In the genomic region with DNA sequence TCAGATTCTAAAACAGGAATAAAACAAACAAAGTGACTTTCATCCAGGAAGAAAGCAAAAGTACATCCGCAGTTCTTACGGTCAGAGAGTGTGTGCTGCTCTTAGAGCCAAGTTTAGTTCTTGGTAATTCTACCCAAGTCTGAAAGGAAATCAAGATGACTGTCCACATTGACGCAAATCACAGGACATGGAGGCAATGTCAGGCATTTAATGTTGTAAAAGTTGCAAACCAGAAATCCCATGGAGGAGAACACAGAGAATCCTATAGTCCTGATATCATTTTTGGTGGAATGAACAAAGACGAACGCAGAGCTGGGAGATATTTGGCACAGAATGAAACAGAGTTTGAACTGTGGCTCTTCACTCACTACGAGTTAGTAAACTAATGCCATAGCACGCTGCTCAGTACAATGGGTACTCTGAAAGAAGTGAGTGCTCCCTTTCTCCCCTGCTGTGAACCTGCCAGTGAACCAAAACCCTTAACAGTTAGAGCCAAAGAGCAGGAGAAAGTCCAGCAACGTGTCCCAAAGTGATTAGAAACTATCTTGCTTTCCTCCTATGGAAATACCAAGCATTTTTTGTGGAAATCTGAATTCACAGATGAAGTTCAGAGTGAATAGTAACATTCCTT, we compare ENCODE assay signal across 10 cellular contexts.
DNase-seq lines count a peak whose midpoint lies in the region; ATAC-seq, FAIRE-seq and TF ChIP-seq lines count a peak whose summit lies in the region.
"Had no signal": no experiment of that assay in that cellular context is flagged by ENCODE, and none has a peak within 500 bp of the region (broad histone marks: within the 10 kb centered on the region; RNA-seq: fewer than 3 reads in every experiment).

No MANE protein-coding gene starts in this region.

- H2AK9ac ChIP-seq in IMR-90 (replicated peaks; ENCODE audit: low read depth, low read length, poor library complexity) = peak overlapping the region; percentile 86

- CTCF ChIA-PET in IMR-90 (lab: Yijun Ruan, JAX) = no interaction called here

- peak overlapping the region; percentile 88 for H2BK15ac ChIP-seq in IMR-90 (ENCODE audit: low read depth, low read length)

- POLR2A ChIA-PET in IMR-90 (lab: Charles Lee; ENCODE audit: unreplicated experiment) = no interaction called here

- H2BK5ac ChIP-seq in IMR-90 (ENCODE audit: low read depth, low read length, poor library complexity, severe bottlenecking) = peak overlapping the region; percentile 99

- H3K18ac ChIP-seq in IMR-90 (ENCODE audit: low read depth, low read length) = peak overlapping the region; percentile 100

- H2AK5ac ChIP-seq in IMR-90 (ENCODE audit: low read depth, low read length) = peak overlapping the region; percentile 79

- TF ChIP-seq CTCF in IMR-90 (conservative IDR thresholded peaks at IDR 0.05; ENCODE audit: low read depth, low read length) = no peak
- TF ChIP-seq CTCF in brain microvascular endothelial cell (IDR thresholded peaks at IDR 0.05; ENCODE audit: low read depth, low read length, missing control alignments) = no peak
- no peak for TF ChIP-seq CTCF in kidney (IDR thresholded peaks at IDR 0.05; ENCODE audit: borderline replicate concordance, extremely low read depth, insufficient read depth)

- peak overlapping the region; percentile 40; the same call in 1 of the 2 replicates for H3K4me3 ChIP-seq in IMR-90 (ENCODE audit: insufficient read depth, low read depth, low read length)
- peak overlapping the region; percentile 15 for H3K4me3 ChIP-seq in brain microvascular endothelial cell (ENCODE audit: low read depth, low read length)
- H3K4me3 ChIP-seq in kidney (ENCODE audit: low read length in 2 of 2) = peak overlapping the region in 1 of 2 donors; percentile 35

- H3K14ac ChIP-seq in IMR-90 (replicated peaks; ENCODE audit: low read depth, low read length) = peak overlapping the region; percentile 98

- H3K9me1 ChIP-seq in IMR-90 (ENCODE audit: insufficient read depth, low read length) = peaks cover 8% of the 10 kb centered on the region

- peak overlapping the region; percentile 97 for H4K91ac ChIP-seq in IMR-90 (ENCODE audit: insufficient read depth, low read depth, low read length)

- H4K5ac ChIP-seq in IMR-90 (ENCODE audit: low read depth, low read length) = peak overlapping the region; percentile 99

- H2BK20ac ChIP-seq in IMR-90 (ENCODE audit: low read depth, low read length) = peak overlapping the region; percentile 100

- peak overlapping the region; percentile 98 for H2BK120ac ChIP-seq in IMR-90 (ENCODE audit: low read depth, low read length)

- peak; percentile 53; the same call in 1 of the 2 replicates for TF ChIP-seq POLR2A in IMR-90 (IDR thresholded peaks at IDR 0.05; ENCODE audit: low read depth, low read length)

- no TSS peak for BruUV-seq in IMR-90 (replicated peaks; lab: Mats Ljungman, UMichigan)

- FAIRE-seq in kidney (lab: Jason Lieb, UNC) = no peak

- peaks cover 14% of the 10 kb centered on the region for H3K4me1 ChIP-seq in IMR-90 (ENCODE audit: control insufficient read depth, insufficient read depth, low read length)
- H3K4me1 ChIP-seq in kidney (ENCODE audit: control insufficient read depth in 1 of 2, insufficient read depth in 1 of 2, low read depth in 1 of 2, low read length in 2 of 2) = no peaks in the 10 kb centered on the region

- in situ Hi-C loops in IMR-90 (cut with MboI; ENCODE audit: low sequenced_read_pairs) = no loop called here
- in situ Hi-C loops in brain microvascular endothelial cell (cut with HindIII; ENCODE audit: low pct_ligation_motif_present, low sequenced_read_pairs) = no loop called here

- 11% methylated on average over 1 of the region's 8 CpGs; no CpG with 5 or more reads in 1 of the 2 experiments for WGBS in IMR-90 (ENCODE audit: extremely low coverage in 2 of 2, insufficient read length in 1 of 2), 2 experiments

- 0 out of 4 replicates have a peak, but pooled peaks cover 0 to 3% of the 10 kb centered on the region in 2 experiments for H3K79me1 ChIP-seq in IMR-90 (ENCODE audit: low read depth in 1 of 2, low read length in 2 of 2)

- H4K8ac ChIP-seq in IMR-90 (ENCODE audit: low read depth in 2 of 2, low read length in 2 of 2) = peak overlapping the region; percentile 95

- TF ChIP-seq RAD21 in IMR-90 (IDR thresholded peaks at IDR 0.05; ENCODE audit: low read length) = no peak

- peak overlapping the region; percentile 47 for H2AFZ ChIP-seq in IMR-90 (replicated peaks; ENCODE audit: low read length, poor library complexity)

- dilution Hi-C loops in IMR-90 (cut with HindIII; ENCODE audit: low sequenced_read_pairs, unreplicated experiment) = no loop called here

- peak overlapping the region; percentile 98 for H3K27ac ChIP-seq in IMR-90 (ENCODE audit: insufficient read depth, low read length)
- peak overlapping the region; percentile 89 for H3K27ac ChIP-seq in brain microvascular endothelial cell
- peak overlapping the region; percentile 40 to 76 for H3K27ac ChIP-seq in kidney (ENCODE audit: low read depth in 2 of 2, low read length in 2 of 2)

- intact Hi-C loops in IMR-90 (cut with micrococcal nuclease) (loop anchor here (2.0 to 10.0 kb wide), 2 partner anchors 92 to 292 kb away; partner anchors contain the start of gene LPAR1), kidney (cut with DNase I) (no loop called here)

- H3K27me3 ChIP-seq in IMR-90 (ENCODE audit: control insufficient read depth, insufficient read depth, low read length) (no peaks in the 10 kb centered on the region), brain microvascular endothelial cell (replicated peaks) (no peaks in the 10 kb centered on the region)

- peak overlapping the region; percentile 94 for H3K4me2 ChIP-seq in IMR-90 (ENCODE audit: low read depth, low read length)

- peak; percentile 41 for ATAC-seq in IMR-90 (ENCODE audit: low read depth)
- ATAC-seq: stimulated activated naive B cell treated with anti-CD40 and anti-IgM and Interleukin-4, amounts not matched to agents 10 μg/mL and 1 μg/mL and 100 μg/mL, for 72 hours had no signal

- H3K23ac ChIP-seq in IMR-90 (ENCODE audit: low read depth, low read length) = peak overlapping the region; percentile 99

- peak; percentile 93 for DNase-seq in IMR-90
- peak; percentile 74 for DNase-seq in brain microvascular endothelial cell
- no peak for DNase-seq in kidney
- DNase-seq in superior temporal gyrus (ENCODE audit: extremely low spot score) = peak; percentile 62
- no peak for DNase-seq in GDM1 (lab: John Stamatoyannopoulos, UW)
- DNase-seq in HT-29 (ENCODE audit: low spot score) = no peak
- no peak for DNase-seq in NOMO-1 treated with DMSO at 0.1 percent for 48 hours (lab: John Stamatoyannopoulos, UW; ENCODE audit: unreplicated experiment)
- DNase-seq in middle frontal gyrus (ENCODE audit: extremely low spot score, low spot score) = no peak
- DNase-seq: activated naive CD4-positive, alpha-beta T cell; stimulated activated naive B cell treated with anti-CD40 and anti-IgM and Interleukin-4, amounts not matched to agents 10 μg/mL and 1 μg/mL and 100 μg/mL, for 72 hours had no signal

- H3K4ac ChIP-seq in IMR-90 (ENCODE audit: low read depth, low read length) = peak overlapping the region; percentile 96

- H4K20me1 ChIP-seq in IMR-90 (ENCODE audit: insufficient read depth, low read length) = no peaks in the 10 kb centered on the region

- no peaks in the 10 kb centered on the region for H3K9me3 ChIP-seq in IMR-90 (ENCODE audit: control insufficient read depth, insufficient read depth, low read length)
- H3K9me3 ChIP-seq in kidney (ENCODE audit: control insufficient read depth in 1 of 2, low read length in 2 of 2) = no peaks in the 10 kb centered on the region

- no peaks in the 10 kb centered on the region; the same call in 1 of the 2 replicates for H3K36me3 ChIP-seq in IMR-90 (ENCODE audit: control insufficient read depth, insufficient read depth, low read length)
- no peaks in the 10 kb centered on the region for H3K36me3 ChIP-seq in brain microvascular endothelial cell (replicated peaks)
- H3K36me3 ChIP-seq in kidney (ENCODE audit: control insufficient read depth in 1 of 2, insufficient read depth in 2 of 2, low read length in 2 of 2) = no peaks in the 10 kb centered on the region

- H3K56ac ChIP-seq in IMR-90 (ENCODE audit: extremely low read depth, insufficient read depth, low read length) = peak overlapping the region; percentile 98

- peak overlapping the region; percentile 85 for H3K9ac ChIP-seq in IMR-90 (ENCODE audit: low read depth, low read length)
- H3K9ac ChIP-seq in kidney (ENCODE audit: low read length in 2 of 2) = no peak overlapping the region

TF ChIP-seq in IMR-90, 13 proteins besides CTCF, POLR2A, EP300 and RAD21:
- TF ChIP-seq SMC3 (IDR thresholded peaks at IDR 0.05; ENCODE audit: low read depth, low read length) = no peak
- peak; percentile 40; the same call in 1 of the 2 replicates for TF ChIP-seq CEBPB (IDR thresholded peaks at IDR 0.05; ENCODE audit: low read depth, low read length)
- no peak for TF ChIP-seq RFX5 (IDR thresholded peaks at IDR 0.05; ENCODE audit: low read depth, low read length)
- no peak for TF ChIP-seq USF2 (IDR thresholded peaks at IDR 0.05; ENCODE audit: low read depth, low read length)
- no peak for TF ChIP-seq NFE2L2 (IDR thresholded peaks at IDR 0.05; ENCODE audit: low read depth, low read length)
- TF ChIP-seq FOS (IDR thresholded peaks at IDR 0.05; ENCODE audit: low read depth, low read length) = no peak; the same call in 1 of the 2 replicates
- TF ChIP-seq MXI1 (IDR thresholded peaks at IDR 0.05; ENCODE audit: borderline replicate concordance, low read depth, low read length) = no peak

Comparison
In these comparisons a context has a peak if more than half of its experiments do, and no peak if none do; other contexts are left out.
1. DNase-seq: peak in IMR-90 (single experiment), brain microvascular endothelial cell (single experiment) and superior temporal gyrus (single experiment); none in kidney (single experiment), GDM1 (single experiment), HT-29 (single experiment), NOMO-1 treated with DMSO at 0.1 percent for 48 hours (single experiment) and middle frontal gyrus (single experiment).
2. Peak in every context shown above with its lines, with median percentiles within 50 percentile points of each other: H3K27ac ChIP-seq.